1 cellular context compared by ENCODE assay signal in the genomic region with DNA sequence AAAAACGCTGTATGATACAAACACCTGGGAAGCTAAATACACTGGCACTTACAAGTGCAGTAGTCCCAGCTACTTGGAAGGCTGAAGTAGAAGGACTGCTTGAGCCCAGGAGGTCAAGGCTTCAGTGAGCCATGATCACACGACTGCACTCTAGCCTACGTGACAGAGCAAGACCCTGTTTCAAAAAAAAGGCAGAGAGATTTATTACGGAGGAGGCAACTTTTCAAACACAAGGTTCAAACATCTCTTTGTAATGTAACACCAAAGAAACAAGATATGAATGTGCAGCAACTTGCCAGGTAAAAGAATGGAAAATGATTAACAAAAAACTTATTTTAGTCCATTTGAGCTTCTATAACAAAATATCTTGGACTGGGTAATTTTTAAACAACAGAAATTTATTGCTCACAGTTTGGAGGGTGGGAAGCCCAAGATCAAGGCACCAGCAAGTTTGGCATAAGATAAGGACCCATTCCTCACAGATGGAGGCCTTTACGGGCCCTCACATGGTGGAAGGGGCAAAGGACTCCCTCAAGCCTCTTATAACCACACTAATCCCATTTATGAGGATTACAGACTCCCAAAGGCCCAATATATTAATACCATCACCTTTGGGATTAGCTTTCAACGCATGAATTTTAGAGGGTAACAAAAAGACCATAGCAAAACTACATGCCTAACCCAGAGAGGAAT.
TF ChIP-seq lines count a peak whose summit lies in the region.

No MANE protein-coding gene starts in this region.

TF ChIP-seq in IMR-90, 13 proteins besides CTCF, POLR2A, EP300 and RAD21:
- TF ChIP-seq, protein P1, sequence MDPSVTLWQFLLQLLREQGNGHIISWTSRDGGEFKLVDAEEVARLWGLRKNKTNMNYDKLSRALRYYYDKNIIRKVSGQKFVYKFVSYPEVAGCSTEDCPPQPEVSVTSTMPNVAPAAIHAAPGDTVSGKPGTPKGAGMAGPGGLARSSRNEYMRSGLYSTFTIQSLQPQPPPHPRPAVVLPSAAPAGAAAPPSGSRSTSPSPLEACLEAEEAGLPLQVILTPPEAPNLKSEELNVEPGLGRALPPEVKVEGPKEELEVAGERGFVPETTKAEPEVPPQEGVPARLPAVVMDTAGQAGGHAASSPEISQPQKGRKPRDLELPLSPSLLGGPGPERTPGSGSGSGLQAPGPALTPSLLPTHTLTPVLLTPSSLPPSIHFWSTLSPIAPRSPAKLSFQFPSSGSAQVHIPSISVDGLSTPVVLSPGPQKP (IDR thresholded peaks at IDR 0.05; ENCODE audit: borderline replicate concordance, low read depth, low read length), result no peak
- no peak for TF ChIP-seq MXI1 (IDR thresholded peaks at IDR 0.05; ENCODE audit: borderline replicate concordance, low read depth, low read length)
- TF ChIP-seq FOS (IDR thresholded peaks at IDR 0.05; ENCODE audit: low read depth, low read length), result no peak
- no peak for TF ChIP-seq RCOR1 (IDR thresholded peaks at IDR 0.05; ENCODE audit: insufficient replicate concordance, low read length)
- no peak for TF ChIP-seq MAZ (IDR thresholded peaks at IDR 0.05; ENCODE audit: borderline replicate concordance, low read depth, low read length)
- TF ChIP-seq, protein P2, sequence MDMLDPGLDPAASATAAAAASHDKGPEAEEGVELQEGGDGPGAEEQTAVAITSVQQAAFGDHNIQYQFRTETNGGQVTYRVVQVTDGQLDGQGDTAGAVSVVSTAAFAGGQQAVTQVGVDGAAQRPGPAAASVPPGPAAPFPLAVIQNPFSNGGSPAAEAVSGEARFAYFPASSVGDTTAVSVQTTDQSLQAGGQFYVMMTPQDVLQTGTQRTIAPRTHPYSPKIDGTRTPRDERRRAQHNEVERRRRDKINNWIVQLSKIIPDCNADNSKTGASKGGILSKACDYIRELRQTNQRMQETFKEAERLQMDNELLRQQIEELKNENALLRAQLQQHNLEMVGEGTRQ (IDR thresholded peaks at IDR 0.05; ENCODE audit: low read depth, low read length), result no peak
- TF ChIP-seq RFX5 (IDR thresholded peaks at IDR 0.05; ENCODE audit: low read depth, low read length), result no peak
